ENCODE assay signal across 18 cellular contexts in the genomic region with DNA sequence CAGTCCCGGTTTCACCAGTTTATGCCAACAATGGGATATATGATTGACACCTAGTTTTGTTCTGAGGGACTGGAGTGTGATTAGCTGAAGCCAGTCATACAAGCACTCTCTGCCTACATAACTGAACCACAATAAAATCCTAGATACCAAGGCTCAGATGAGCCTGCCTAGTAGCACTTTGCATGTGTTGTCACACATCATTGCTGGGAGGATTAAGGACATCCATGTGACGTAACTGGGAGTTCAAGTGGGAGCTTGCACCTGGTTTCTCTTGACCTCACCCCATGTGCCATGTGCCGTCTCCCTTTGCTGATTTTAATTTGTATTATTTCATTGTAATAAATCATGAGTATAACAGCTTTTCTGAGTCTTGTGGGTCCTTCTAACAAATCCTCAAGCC.
"Had no signal": no experiment of that assay in that cellular context is flagged by ENCODE, and none has a peak within 500 bp of the region (broad histone marks: within the 10 kb centered on the region; RNA-seq: fewer than 3 reads in every experiment).

No MANE protein-coding gene starts in this region.

- H3K9me3 ChIP-seq: adrenal gland, esophagus muscularis mucosa, heart right ventricle, left lung, sigmoid colon, suprapubic skin, transverse colon, vagina had no signal

- H3K4me1 ChIP-seq: adrenal gland, esophagus muscularis mucosa, heart right ventricle, left lung, sigmoid colon, suprapubic skin, transverse colon, vagina had no signal

- H3K36me3 Mint-ChIP-seq: activated naive CD4-positive, alpha-beta T cell treated with anti-CD3 and anti-CD28 coated beads, Interleukin-2, amount 50 U/mL, for 72 hours; mesothelial cell of epicardium had no signal

- H3K27ac Mint-ChIP-seq: activated naive CD4-positive, alpha-beta T cell treated with anti-CD3 and anti-CD28 coated beads, Interleukin-2, amount 50 U/mL, for 72 hours; activated T-cell treated with anti-CD3 and anti-CD28 coated beads, Interleukin-2, amount 50 U/mL, for 72 hours; mesothelial cell of epicardium; nephron; stimulated activated naive CD8-positive, alpha-beta T cell treated with anti-CD3 and anti-CD28 coated beads, Interleukin-15, Interleukin-2, amounts not matched to agents 100 ng/mL and 50 ng/mL, for 24 hours had no signal

- H3K9me3 Mint-ChIP-seq: activated naive CD4-positive, alpha-beta T cell treated with anti-CD3 and anti-CD28 coated beads, Interleukin-2, amount 50 U/mL, for 72 hours; mesothelial cell of epicardium; nephron; stimulated activated naive CD8-positive, alpha-beta T cell treated with anti-CD3 and anti-CD28 coated beads, Interleukin-15, Interleukin-2, amounts not matched to agents 100 ng/mL and 50 ng/mL, for 24 hours had no signal

- H3K27me3 ChIP-seq: adrenal gland, esophagus muscularis mucosa, heart right ventricle, left lung, sigmoid colon, suprapubic skin, transverse colon, vagina had no signal

- H3K27me3 Mint-ChIP-seq: stimulated activated naive CD8-positive, alpha-beta T cell treated with anti-CD3 and anti-CD28 coated beads, Interleukin-15, Interleukin-2, amounts not matched to agents 100 ng/mL and 50 ng/mL, for 24 hours had no signal

- H3K36me3 ChIP-seq: adrenal gland, esophagus muscularis mucosa, heart right ventricle, left lung, sigmoid colon, suprapubic skin, transverse colon, vagina had no signal

- DNase-seq: activated CD4-positive, alpha-beta T cell treated with anti-CD3 and anti-CD28 coated beads, Interleukin-2, amount 50 U/mL, for 4 hours; activated CD4-positive, CD25-positive, alpha-beta regulatory T cell treated with anti-CD3 and anti-CD28 coated beads, Interleukin-2, amount 50 U/mL, for 72 hours; activated gamma-delta T cell; activated T-cell treated with anti-CD3 and anti-CD28 coated beads, Interleukin-2, amount 50 U/mL, for 72 hours; adrenal gland; cerebellar nuclear complex; effector CD4-positive, alpha-beta T cell; heart right ventricle; left lung; sigmoid colon; transverse colon had no signal

- H3K4me3 Mint-ChIP-seq: activated T-cell treated with anti-CD3 and anti-CD28 coated beads, Interleukin-2, amount 50 U/mL, for 72 hours; mesothelial cell of epicardium; nephron; stimulated activated naive CD8-positive, alpha-beta T cell treated with anti-CD3 and anti-CD28 coated beads, Interleukin-15, Interleukin-2, amounts not matched to agents 100 ng/mL and 50 ng/mL, for 24 hours had no signal

- H3K27ac ChIP-seq: adrenal gland, esophagus muscularis mucosa, heart right ventricle, left lung, sigmoid colon, suprapubic skin, transverse colon, vagina had no signal

- H3K4me1 Mint-ChIP-seq: mesothelial cell of epicardium, nephron had no signal

- ATAC-seq: activated naive CD4-positive, alpha-beta T cell treated with anti-CD3 and anti-CD28 coated beads, Interleukin-2, amount 50 U/mL, for 72 hours; activated T-cell treated with anti-CD3 and anti-CD28 coated beads, Interleukin-2, amount 50 U/mL, for 72 hours; heart right ventricle; left lung had no signal

- H3K4me3 ChIP-seq: adrenal gland, esophagus muscularis mucosa, heart right ventricle, left lung, sigmoid colon, suprapubic skin, transverse colon, vagina had no signal
